In genomic region chr2:202265467-202266277, GRCh38 we compare ENCODE assay signal across 1 cellular context.
TF ChIP-seq lines count a peak whose summit lies in the region.

A gene with protein sequence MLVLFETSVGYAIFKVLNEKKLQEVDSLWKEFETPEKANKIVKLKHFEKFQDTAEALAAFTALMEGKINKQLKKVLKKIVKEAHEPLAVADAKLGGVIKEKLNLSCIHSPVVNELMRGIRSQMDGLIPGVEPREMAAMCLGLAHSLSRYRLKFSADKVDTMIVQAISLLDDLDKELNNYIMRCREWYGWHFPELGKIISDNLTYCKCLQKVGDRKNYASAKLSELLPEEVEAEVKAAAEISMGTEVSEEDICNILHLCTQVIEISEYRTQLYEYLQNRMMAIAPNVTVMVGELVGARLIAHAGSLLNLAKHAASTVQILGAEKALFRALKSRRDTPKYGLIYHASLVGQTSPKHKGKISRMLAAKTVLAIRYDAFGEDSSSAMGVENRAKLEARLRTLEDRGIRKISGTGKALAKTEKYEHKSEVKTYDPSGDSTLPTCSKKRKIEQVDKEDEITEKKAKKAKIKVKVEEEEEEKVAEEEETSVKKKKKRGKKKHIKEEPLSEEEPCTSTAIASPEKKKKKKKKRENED (plus strand): TSS chr2:202265763. CDS start chr2:202265942, 179 bp downstream.

TF ChIP-seq in HepG2, 621 proteins besides CTCF, POLR2A, EP300 and RAD21 (continued from another document and continues in another):
- peak; percentile 78; the same call in 1 of the 2 replicates for TF ChIP-seq ZNF660 (CRISPR knock-in tag; IDR thresholded peaks at IDR 0.05; ENCODE audit: borderline replicate concordance, low read depth)
- TF ChIP-seq NFE2 (CRISPR knock-in tag; IDR thresholded peaks at IDR 0.05) = 0 out of 2 replicates have a peak, but pooled peaks have one; percentile 49
- no peak for TF ChIP-seq ZBTB1 (CRISPR knock-in tag; IDR thresholded peaks at IDR 0.05; ENCODE audit: borderline replicate concordance)
- peak; percentile 93 for TF ChIP-seq ZNF879 (CRISPR knock-in tag; IDR thresholded peaks at IDR 0.05)
- peak; percentile 35 for TF ChIP-seq PHF5A (CRISPR knock-in tag; IDR thresholded peaks at IDR 0.05; ENCODE audit: low read depth, unreplicated experiment)
- TF ChIP-seq ZNF776 (CRISPR knock-in tag; IDR thresholded peaks at IDR 0.05) = peak; percentile 64
- 0 out of 2 replicates have a peak, but pooled peaks have one; percentile 30 for TF ChIP-seq ZNF746 (CRISPR knock-in tag; IDR thresholded peaks at IDR 0.05)
- peak; percentile 74; the same call in 1 of the 2 replicates for TF ChIP-seq ZNF205 (CRISPR knock-in tag; IDR thresholded peaks at IDR 0.05)
- no peak for TF ChIP-seq THYN1 (CRISPR knock-in tag; IDR thresholded peaks at IDR 0.05; ENCODE audit: borderline replicate concordance, low read depth)
- no peak; the same call in 1 of the 2 replicates for TF ChIP-seq HMG20A (CRISPR knock-in tag; IDR thresholded peaks at IDR 0.05; ENCODE audit: borderline replicate concordance)
- peak; percentile 96 for TF ChIP-seq SIN3A (IDR thresholded peaks at IDR 0.05; ENCODE audit: borderline replicate concordance, low read depth, low read length)
- peak; percentile 56 for TF ChIP-seq ELF1 (CRISPR knock-in tag; IDR thresholded peaks at IDR 0.05)
- TF ChIP-seq ZMYM2 (CRISPR knock-in tag; IDR thresholded peaks at IDR 0.05) = no peak
- TF ChIP-seq HOXA3 (CRISPR knock-in tag; IDR thresholded peaks at IDR 0.05) = peak; percentile 99
- peak; percentile 95 for TF ChIP-seq ZNF709 (CRISPR knock-in tag; IDR thresholded peaks at IDR 0.05)
- TF ChIP-seq MED1 (CRISPR knock-in tag; IDR thresholded peaks at IDR 0.05) = peak; percentile 45; the same call in 1 of the 2 replicates
- TF ChIP-seq ZNF619 (CRISPR knock-in tag; IDR thresholded peaks at IDR 0.05) = no peak
- peak; percentile 95 for TF ChIP-seq ZNF44 (CRISPR knock-in tag; IDR thresholded peaks at IDR 0.05)
- TF ChIP-seq ZNF670 (CRISPR knock-in tag; IDR thresholded peaks at IDR 0.05; ENCODE audit: borderline replicate concordance) = peak; percentile 95
- TF ChIP-seq, protein P1, sequence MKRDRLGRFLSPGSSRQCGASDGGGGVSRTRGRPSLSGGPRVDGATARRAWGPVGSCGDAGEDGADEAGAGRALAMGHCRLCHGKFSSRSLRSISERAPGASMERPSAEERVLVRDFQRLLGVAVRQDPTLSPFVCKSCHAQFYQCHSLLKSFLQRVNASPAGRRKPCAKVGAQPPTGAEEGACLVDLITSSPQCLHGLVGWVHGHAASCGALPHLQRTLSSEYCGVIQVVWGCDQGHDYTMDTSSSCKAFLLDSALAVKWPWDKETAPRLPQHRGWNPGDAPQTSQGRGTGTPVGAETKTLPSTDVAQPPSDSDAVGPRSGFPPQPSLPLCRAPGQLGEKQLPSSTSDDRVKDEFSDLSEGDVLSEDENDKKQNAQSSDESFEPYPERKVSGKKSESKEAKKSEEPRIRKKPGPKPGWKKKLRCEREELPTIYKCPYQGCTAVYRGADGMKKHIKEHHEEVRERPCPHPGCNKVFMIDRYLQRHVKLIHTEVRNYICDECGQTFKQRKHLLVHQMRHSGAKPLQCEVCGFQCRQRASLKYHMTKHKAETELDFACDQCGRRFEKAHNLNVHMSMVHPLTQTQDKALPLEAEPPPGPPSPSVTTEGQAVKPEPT (CRISPR knock-in tag; IDR thresholded peaks at IDR 0.05; ENCODE audit: low read depth) = peak; percentile 61; the same call in 1 of the 2 replicates
- TF ChIP-seq AGO1 (IDR thresholded peaks at IDR 0.05; ENCODE audit: low read depth, low read length, poor library complexity, severe bottlenecking) = no peak
- TF ChIP-seq ZNF24 (IDR thresholded peaks at IDR 0.05) = no peak
- no peak for TF ChIP-seq ZNF282 (IDR thresholded peaks at IDR 0.05; ENCODE audit: partially characterized antibody)
- no peak; the same call in 1 of the 2 replicates for TF ChIP-seq KDM6A (CRISPR knock-in tag; IDR thresholded peaks at IDR 0.05; ENCODE audit: low read depth)
- TF ChIP-seq PAWR (CRISPR knock-in tag; IDR thresholded peaks at IDR 0.05; ENCODE audit: borderline replicate concordance) = 0 out of 2 replicates have a peak, but pooled peaks have one; percentile 74
- TF ChIP-seq, protein P2, sequence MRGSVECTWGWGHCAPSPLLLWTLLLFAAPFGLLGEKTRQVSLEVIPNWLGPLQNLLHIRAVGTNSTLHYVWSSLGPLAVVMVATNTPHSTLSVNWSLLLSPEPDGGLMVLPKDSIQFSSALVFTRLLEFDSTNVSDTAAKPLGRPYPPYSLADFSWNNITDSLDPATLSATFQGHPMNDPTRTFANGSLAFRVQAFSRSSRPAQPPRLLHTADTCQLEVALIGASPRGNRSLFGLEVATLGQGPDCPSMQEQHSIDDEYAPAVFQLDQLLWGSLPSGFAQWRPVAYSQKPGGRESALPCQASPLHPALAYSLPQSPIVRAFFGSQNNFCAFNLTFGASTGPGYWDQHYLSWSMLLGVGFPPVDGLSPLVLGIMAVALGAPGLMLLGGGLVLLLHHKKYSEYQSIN (CRISPR knock-in tag; IDR thresholded peaks at IDR 0.05; ENCODE audit: borderline replicate concordance) = no peak
- TF ChIP-seq REPIN1 (CRISPR knock-in tag; IDR thresholded peaks at IDR 0.05; ENCODE audit: borderline replicate concordance, low read depth) = peak; percentile 92
- TF ChIP-seq, protein P3, sequence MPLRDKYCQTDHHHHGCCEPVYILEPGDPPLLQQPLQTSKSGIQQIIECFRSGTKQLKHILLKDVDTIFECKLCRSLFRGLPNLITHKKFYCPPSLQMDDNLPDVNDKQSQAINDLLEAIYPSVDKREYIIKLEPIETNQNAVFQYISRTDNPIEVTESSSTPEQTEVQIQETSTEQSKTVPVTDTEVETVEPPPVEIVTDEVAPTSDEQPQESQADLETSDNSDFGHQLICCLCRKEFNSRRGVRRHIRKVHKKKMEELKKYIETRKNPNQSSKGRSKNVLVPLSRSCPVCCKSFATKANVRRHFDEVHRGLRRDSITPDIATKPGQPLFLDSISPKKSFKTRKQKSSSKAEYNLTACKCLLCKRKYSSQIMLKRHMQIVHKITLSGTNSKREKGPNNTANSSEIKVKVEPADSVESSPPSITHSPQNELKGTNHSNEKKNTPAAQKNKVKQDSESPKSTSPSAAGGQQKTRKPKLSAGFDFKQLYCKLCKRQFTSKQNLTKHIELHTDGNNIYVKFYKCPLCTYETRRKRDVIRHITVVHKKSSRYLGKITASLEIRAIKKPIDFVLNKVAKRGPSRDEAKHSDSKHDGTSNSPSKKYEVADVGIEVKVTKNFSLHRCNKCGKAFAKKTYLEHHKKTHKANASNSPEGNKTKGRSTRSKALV (CRISPR knock-in tag; IDR thresholded peaks at IDR 0.05) = 0 out of 2 replicates have a peak, but pooled peaks have one; percentile 24
- TF ChIP-seq ZNF337 (CRISPR knock-in tag; IDR thresholded peaks at IDR 0.05; ENCODE audit: borderline replicate concordance, low read depth) = peak; percentile 55; the same call in 1 of the 2 replicates
- TF ChIP-seq ZNF101 (CRISPR knock-in tag; IDR thresholded peaks at IDR 0.05; ENCODE audit: borderline replicate concordance, low read depth) = peak; percentile 41; the same call in 1 of the 2 replicates
- no peak for TF ChIP-seq ZNF629 (CRISPR knock-in tag; conservative IDR thresholded peaks at IDR 0.05)
- TF ChIP-seq STAT5B (CRISPR knock-in tag; IDR thresholded peaks at IDR 0.05) = peak; percentile 35; the same call in 1 of the 2 replicates
- TF ChIP-seq DMAP1 (CRISPR knock-in tag; IDR thresholded peaks at IDR 0.05) = peak; percentile 100
- TF ChIP-seq SSRP1 (CRISPR knock-in tag; IDR thresholded peaks at IDR 0.05) = no peak
- no peak for TF ChIP-seq NFYC (CRISPR knock-in tag; IDR thresholded peaks at IDR 0.05)
- no peak for TF ChIP-seq PHB2 (IDR thresholded peaks at IDR 0.05; ENCODE audit: partially characterized antibody)
- TF ChIP-seq ZNF335 (CRISPR knock-in tag; IDR thresholded peaks at IDR 0.05) = peak; percentile 63; the same call in 1 of the 2 replicates
- TF ChIP-seq ZNF747 (CRISPR knock-in tag; IDR thresholded peaks at IDR 0.05; ENCODE audit: borderline replicate concordance) = no peak; the same call in 1 of the 2 replicates
- no peak; the same call in 1 of the 2 replicates for TF ChIP-seq ZNF562 (CRISPR knock-in tag; IDR thresholded peaks at IDR 0.05; ENCODE audit: borderline replicate concordance)
- TF ChIP-seq ZNF557 (CRISPR knock-in tag; IDR thresholded peaks at IDR 0.05) = peak; percentile 66; the same call in 1 of the 2 replicates
- 0 out of 2 replicates have a peak, but pooled peaks have one; percentile 74 for TF ChIP-seq ZNF775 (CRISPR knock-in tag; IDR thresholded peaks at IDR 0.05; ENCODE audit: borderline replicate concordance)
- peak; percentile 56; the same call in 1 of the 2 replicates for TF ChIP-seq ZNF543 (CRISPR knock-in tag; IDR thresholded peaks at IDR 0.05)
- TF ChIP-seq TCF7 (IDR thresholded peaks at IDR 0.05; ENCODE audit: low read depth) = no peak
- TF ChIP-seq, protein P4, sequence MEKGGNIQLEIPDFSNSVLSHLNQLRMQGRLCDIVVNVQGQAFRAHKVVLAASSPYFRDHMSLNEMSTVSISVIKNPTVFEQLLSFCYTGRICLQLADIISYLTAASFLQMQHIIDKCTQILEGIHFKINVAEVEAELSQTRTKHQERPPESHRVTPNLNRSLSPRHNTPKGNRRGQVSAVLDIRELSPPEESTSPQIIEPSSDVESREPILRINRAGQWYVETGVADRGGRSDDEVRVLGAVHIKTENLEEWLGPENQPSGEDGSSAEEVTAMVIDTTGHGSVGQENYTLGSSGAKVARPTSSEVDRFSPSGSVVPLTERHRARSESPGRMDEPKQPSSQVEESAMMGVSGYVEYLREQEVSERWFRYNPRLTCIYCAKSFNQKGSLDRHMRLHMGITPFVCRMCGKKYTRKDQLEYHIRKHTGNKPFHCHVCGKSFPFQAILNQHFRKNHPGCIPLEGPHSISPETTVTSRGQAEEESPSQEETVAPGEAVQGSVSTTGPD (CRISPR knock-in tag; IDR thresholded peaks at IDR 0.05) = 0 out of 2 replicates have a peak, but pooled peaks have one; percentile 64
- no peak for TF ChIP-seq RNF219 (CRISPR knock-in tag; IDR thresholded peaks at IDR 0.05)
- TF ChIP-seq SRSF1 (optimal IDR thresholded peaks at IDR 0.05; ENCODE audit: low read depth, low read length) = peak; percentile 91
- TF ChIP-seq PRPF4 (IDR thresholded peaks at IDR 0.05; ENCODE audit: low read depth, low read length, poor library complexity, severe bottlenecking) = no peak
- peak; percentile 83 for TF ChIP-seq GABPA (IDR thresholded peaks at IDR 0.05; ENCODE audit: low read depth, low read length)
- peak; percentile 96 for TF ChIP-seq GABPA (CRISPR knock-in tag; IDR thresholded peaks at IDR 0.05; ENCODE audit: low read depth)
- TF ChIP-seq ERF (CRISPR knock-in tag; IDR thresholded peaks at IDR 0.05) = peak; percentile 91; the same call in 1 of the 2 replicates
- TF ChIP-seq ZNF616 (CRISPR knock-in tag; IDR thresholded peaks at IDR 0.05; ENCODE audit: low read depth) = no peak
- TF ChIP-seq, protein P5, sequence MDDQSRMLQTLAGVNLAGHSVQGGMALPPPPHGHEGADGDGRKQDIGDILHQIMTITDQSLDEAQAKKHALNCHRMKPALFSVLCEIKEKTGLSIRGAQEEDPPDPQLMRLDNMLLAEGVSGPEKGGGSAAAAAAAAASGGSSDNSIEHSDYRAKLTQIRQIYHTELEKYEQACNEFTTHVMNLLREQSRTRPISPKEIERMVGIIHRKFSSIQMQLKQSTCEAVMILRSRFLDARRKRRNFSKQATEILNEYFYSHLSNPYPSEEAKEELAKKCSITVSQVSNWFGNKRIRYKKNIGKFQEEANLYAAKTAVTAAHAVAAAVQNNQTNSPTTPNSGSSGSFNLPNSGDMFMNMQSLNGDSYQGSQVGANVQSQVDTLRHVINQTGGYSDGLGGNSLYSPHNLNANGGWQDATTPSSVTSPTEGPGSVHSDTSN (CRISPR knock-in tag; IDR thresholded peaks at IDR 0.05; ENCODE audit: borderline replicate concordance) = no peak
- TF ChIP-seq SPEN (CRISPR knock-in tag; IDR thresholded peaks at IDR 0.05; ENCODE audit: low read depth) = peak; percentile 96
- peak; percentile 35 for TF ChIP-seq NCOA2 (CRISPR knock-in tag; IDR thresholded peaks at IDR 0.05)
- TF ChIP-seq CBX2 (IDR thresholded peaks at IDR 0.05; ENCODE audit: low read depth, low read length) = no peak
- TF ChIP-seq CBX2 (CRISPR knock-in tag; IDR thresholded peaks at IDR 0.05; ENCODE audit: low read depth) = no peak
- TF ChIP-seq DNMT3B (CRISPR knock-in tag; conservative IDR thresholded peaks at IDR 0.05) = no peak
- peak; percentile 97; the same call in 1 of the 2 replicates for TF ChIP-seq ZNF816 (CRISPR knock-in tag; IDR thresholded peaks at IDR 0.05; ENCODE audit: borderline replicate concordance)
- TF ChIP-seq JUND (CRISPR knock-in tag; IDR thresholded peaks at IDR 0.05) = no peak
- no peak for TF ChIP-seq ZNF251 (CRISPR knock-in tag; IDR thresholded peaks at IDR 0.05)
- peak; percentile 89 for TF ChIP-seq ZNF878 (CRISPR knock-in tag; IDR thresholded peaks at IDR 0.05)
- TF ChIP-seq ZNF138 (CRISPR knock-in tag; IDR thresholded peaks at IDR 0.05; ENCODE audit: low read depth) = peak; percentile 37; the same call in 1 of the 2 replicates
- peak; percentile 98 for TF ChIP-seq GABPB1 (CRISPR knock-in tag; IDR thresholded peaks at IDR 0.05)
